Comparison of ENCODE assay signal across 1 cellular context in genomic region chr2:234109321-234109720, GRCh38.
TF ChIP-seq lines count a peak whose summit lies in the region.

No MANE protein-coding gene starts in this region.

TF ChIP-seq in SK-N-SH treated with all-trans-retinoic acid at 6 μM for 48 hours, 23 proteins besides CTCF, POLR2A, EP300 and RAD21 (continued from another document):
- no peak for TF ChIP-seq ESRRG (CRISPR knock-in tag; IDR thresholded peaks at IDR 0.05)
TF ChIP-seq in SK-N-SH treated with all-trans-retinoic acid at 6 μM for 48 hours: peak in this region for 0.
